ENCODE assay signal across 19 cellular contexts in genomic region chr3:146153429-146153828, GRCh38. TPM values are rescaled to one million over a fixed set of nuclear protein-coding genes. Genes with fewer than 3 reads are reported as not detected.
A peak's percentile ranks its signal among the peaks of the same experiment; 100 is the strongest.
DNase-seq lines count a peak whose midpoint lies in the region; ATAC-seq and TF ChIP-seq lines count a peak whose summit lies in the region.
"Had no signal": no experiment of that assay in that cellular context is flagged by ENCODE, and none has a peak within 500 bp of the region (broad histone marks: within the 10 kb centered on the region; RNA-seq: fewer than 3 reads in every experiment).

No MANE protein-coding gene starts in this region.

- no peak overlapping the region for H3K56ac ChIP-seq in mesendoderm (ENCODE audit: low read length)

- H3K4me2 ChIP-seq in mammary epithelial cell (ENCODE audit: insufficient read depth, low read depth, low read length) (peak overlapping the region; percentile 59), mesendoderm (ENCODE audit: low read length) (no peak overlapping the region), smooth muscle cell (peak overlapping the region; percentile 89)
- H3K4me2 ChIP-seq: SK-N-SH had no signal

- H3K4me1 ChIP-seq in mammary epithelial cell (ENCODE audit: insufficient read depth, low read length) (peaks cover 18% of the 10 kb centered on the region), mesendoderm (ENCODE audit: control insufficient read depth, low read depth, low read length) (no peaks in the 10 kb centered on the region), smooth muscle cell (ENCODE audit: low read depth) (peaks cover 27% of the 10 kb centered on the region)

- no peak overlapping the region for H2BK120ac ChIP-seq in mesendoderm (ENCODE audit: low read depth, low read length)

- no peaks in the 10 kb centered on the region for H3K9me3 ChIP-seq in mammary epithelial cell (replicated peaks; ENCODE audit: insufficient read depth, low read length)
- H3K9me3 ChIP-seq in smooth muscle cell (replicated peaks; ENCODE audit: low read depth) = no peaks in the 10 kb centered on the region
- H3K9me3 ChIP-seq: SK-N-SH had no signal

- peaks cover 6% of the 10 kb centered on the region for H3K79me1 ChIP-seq in mesendoderm (ENCODE audit: low read length)

- H3K36me3 ChIP-seq in mammary epithelial cell (ENCODE audit: insufficient read depth, low read length) (no peaks in the 10 kb centered on the region), mesendoderm (ENCODE audit: control insufficient read depth, insufficient read depth, low read length) (no peaks in the 10 kb centered on the region), smooth muscle cell (ENCODE audit: low read depth) (peaks cover 3% of the 10 kb centered on the region)
- H3K36me3 ChIP-seq: WERI-Rb-1 had no signal

- H3K9me3 Mint-ChIP-seq in Calu3 (ENCODE audit: low read depth, unreplicated experiment) = no peaks in the 10 kb centered on the region
- no peaks in the 10 kb centered on the region for H3K9me3 Mint-ChIP-seq in naive thymus-derived CD8-positive, alpha-beta T cell
- H3K9me3 Mint-ChIP-seq: activated T-helper 2 cell treated with anti-CD3 and anti-CD28 coated beads, Interferon-gamma antibody, Interleukin-2, Interleukin-4, amounts not matched to agents 10 μg/mL and 5 μg/mL and 100 μg/mL, durations not matched to agents 14 hours and 24 hours and 36 hours; H9; neural crest cell had no signal

- no peak overlapping the region for H3K23ac ChIP-seq in mesendoderm (ENCODE audit: low read length)

- H3F3A ChIP-seq in smooth muscle cell (ENCODE audit: low read depth) = peaks cover 10% of the 10 kb centered on the region

- in situ Hi-C loops in mammary epithelial cell (cut with MboI; ENCODE audit: low sequenced_read_pairs in 2 of 2) = loop anchor here in 1 of 2 donors (25.0 kb wide), 1 partner anchor 91 kb away; no protein-coding TSS in a partner anchor

- POLR2A ChIA-PET in naive thymus-derived CD8-positive, alpha-beta T cell (lab: Charles Lee) = no interaction called here

- peak overlapping the region; percentile 68 for H3K18ac ChIP-seq in mesendoderm (ENCODE audit: low read length)

- no peak overlapping the region for H2AK5ac ChIP-seq in mesendoderm (ENCODE audit: low read length)

- H3K9ac ChIP-seq in mammary epithelial cell (ENCODE audit: insufficient read depth, low read length) (no peak overlapping the region), mesendoderm (ENCODE audit: low read length) (no peak overlapping the region), smooth muscle cell (ENCODE audit: low read depth) (no peak overlapping the region)
- H3K9ac ChIP-seq: SK-N-SH had no signal

- H3K4me3 ChIP-seq in mammary epithelial cell (replicated peaks in 1 of 3; ENCODE audit: insufficient read depth in 1 of 3, low read depth in 2 of 3, low read length in 3 of 3) (no peak overlapping the region), mesendoderm (ENCODE audit: low read length) (no peak overlapping the region), smooth muscle cell (no peak overlapping the region)

- CTCF ChIA-PET in Calu3 (lab: Charles Lee) (interaction anchor here (0.7 to 1.4 kb wide), 4 partner anchors 24 to 127 kb away, joined by 3 to 6 read pairs (median 4); no protein-coding TSS in a partner anchor), mammary epithelial cell (lab: Charles Lee; ENCODE audit: low non-redundant PET) (no interaction called here)

- intact Hi-C loops in Calu3 (cut with micrococcal nuclease; ENCODE audit: unreplicated experiment) = no loop called here
- intact Hi-C loops in mammary epithelial cell (cut with micrococcal nuclease) = no loop called here

- peak overlapping the region; percentile 20 for H3K4me3 Mint-ChIP-seq in Calu3 (ENCODE audit: low read depth, unreplicated experiment)
- H3K4me3 Mint-ChIP-seq in naive thymus-derived CD8-positive, alpha-beta T cell = no peak overlapping the region
- H3K4me3 Mint-ChIP-seq: activated naive CD8-positive, alpha-beta T cell; CD4-positive, CD25-positive, alpha-beta regulatory T cell; H9; neural crest cell had no signal

- no peak overlapping the region for H2AFZ ChIP-seq in mammary epithelial cell (ENCODE audit: low read depth, low read length)
- H2AFZ ChIP-seq in smooth muscle cell (ENCODE audit: low read depth) = no peak overlapping the region

- no peak overlapping the region for H4K5ac ChIP-seq in mesendoderm (ENCODE audit: low read length)

- no peaks in the 10 kb centered on the region for H3K27me3 Mint-ChIP-seq in Calu3 (ENCODE audit: unreplicated experiment)
- H3K27me3 Mint-ChIP-seq in naive thymus-derived CD8-positive, alpha-beta T cell = peaks cover 5 to 23% (median 12%) of the 10 kb centered on the region in 5 donors
- H3K27me3 Mint-ChIP-seq: CD4-positive, CD25-positive, alpha-beta regulatory T cell had no signal

- BruUV-seq in Calu3 (replicated peaks; lab: Mats Ljungman, UMichigan) (no TSS peak), mammary epithelial cell (replicated peaks; lab: Mats Ljungman, UMichigan) (no TSS peak)

- no peak overlapping the region for H2BK15ac ChIP-seq in mesendoderm (replicated peaks; ENCODE audit: low read depth)

- 89% methylated on average over 4 of the region's 4 CpGs for WGBS in mammary epithelial cell (ENCODE audit: low coverage, missing lambda C conversion rate)
- WGBS in mesendoderm (ENCODE audit: extremely low coverage, insufficient coverage, low lambda C conversion rate) = no CpG with 5 or more reads among the region's 4 CpGs
- WGBS in smooth muscle cell (ENCODE audit: low lambda C conversion rate) = 82% methylated on average over 4 of the region's 4 CpGs

- no peak overlapping the region for H2BK5ac ChIP-seq in mesendoderm (ENCODE audit: low read length)

- H3K4me1 Mint-ChIP-seq in Calu3 (ENCODE audit: low read depth, unreplicated experiment) = peaks cover 45% of the 10 kb centered on the region
- no peaks in the 10 kb centered on the region for H3K4me1 Mint-ChIP-seq in naive thymus-derived CD8-positive, alpha-beta T cell
- H3K4me1 Mint-ChIP-seq: CD4-positive, CD25-positive, alpha-beta regulatory T cell had no signal

- no peak for TF ChIP-seq CTCF in Calu3 (IDR thresholded peaks at IDR 0.05; ENCODE audit: unreplicated experiment)
- no peak for TF ChIP-seq CTCF in mammary epithelial cell (conservative IDR thresholded peaks at IDR 0.05 in 1 of 2, IDR thresholded peaks at IDR 0.05 in 1 of 2; ENCODE audit: extremely low read depth in 1 of 2, insufficient read depth in 1 of 2, low read depth in 1 of 2, low read length in 2 of 2)
- TF ChIP-seq CTCF in smooth muscle cell (IDR thresholded peaks at IDR 0.05; ENCODE audit: borderline replicate concordance, insufficient read depth, poor library complexity, severe bottlenecking) = no peak

- H3K4ac ChIP-seq in mesendoderm (ENCODE audit: low read depth, low read length) = no peak overlapping the region

- H3K79me2 ChIP-seq in mammary epithelial cell (ENCODE audit: insufficient read depth, low read length) (peaks cover 93% of the 10 kb centered on the region), mesendoderm (ENCODE audit: control insufficient read depth, insufficient read depth, low read length) (peaks cover 25% of the 10 kb centered on the region), smooth muscle cell (ENCODE audit: low read depth) (peaks cover 100% of the 10 kb centered on the region)

- H3K27ac Mint-ChIP-seq in Calu3 (ENCODE audit: unreplicated experiment) = peak overlapping the region; percentile 86
- H3K27ac Mint-ChIP-seq in naive thymus-derived CD8-positive, alpha-beta T cell = no peak overlapping the region
- H3K27ac Mint-ChIP-seq: activated naive CD8-positive, alpha-beta T cell; activated T-helper 2 cell treated with anti-CD3 and anti-CD28 coated beads, Interferon-gamma antibody, Interleukin-2, Interleukin-4, amounts not matched to agents 10 μg/mL and 5 μg/mL and 100 μg/mL, durations not matched to agents 14 hours and 24 hours and 36 hours; CD4-positive, CD25-positive, alpha-beta regulatory T cell had no signal

- dilution Hi-C loops in mammary epithelial cell (cut with HindIII; ENCODE audit: low sequenced_read_pairs) = no loop called here

- H3K27me3 ChIP-seq in mammary epithelial cell (ENCODE audit: insufficient read depth, low read length) = no peaks in the 10 kb centered on the region
- H3K27me3 ChIP-seq in mesendoderm (ENCODE audit: insufficient read depth, low read length, poor library complexity) = no peaks in the 10 kb centered on the region
- H3K27me3 ChIP-seq in smooth muscle cell (ENCODE audit: low read depth) = no peaks in the 10 kb centered on the region

- no peak overlapping the region for H3K27ac ChIP-seq in mammary epithelial cell (ENCODE audit: insufficient read depth, low read depth, low read length)
- H3K27ac ChIP-seq in mesendoderm (ENCODE audit: low read depth, low read length) = no peak overlapping the region
- peak overlapping the region; percentile 90 for H3K27ac ChIP-seq in smooth muscle cell (ENCODE audit: low read depth)
- H3K27ac ChIP-seq: WERI-Rb-1 had no signal

- H4K20me1 ChIP-seq in mammary epithelial cell (ENCODE audit: insufficient read depth, low read length) (no peaks in the 10 kb centered on the region), smooth muscle cell (ENCODE audit: low read depth) (peaks cover 100% of the 10 kb centered on the region)

- H3K36me3 Mint-ChIP-seq in Calu3 (ENCODE audit: insufficient read depth, unreplicated experiment) = peaks cover 35% of the 10 kb centered on the region
- no peaks in the 10 kb centered on the region for H3K36me3 Mint-ChIP-seq in naive thymus-derived CD8-positive, alpha-beta T cell
- H3K36me3 Mint-ChIP-seq: activated naive CD8-positive, alpha-beta T cell; CD4-positive, CD25-positive, alpha-beta regulatory T cell had no signal

- DNase-seq in Calu3 (peak; percentile 18), mammary epithelial cell (no peak), mesendoderm (no peak), smooth muscle cell (lab: John Stamatoyannopoulos, UW; ENCODE audit: unreplicated experiment) (no peak), pons (ENCODE audit: low spot score) (no peak), C1 segment of cervical spinal cord (lab: John Stamatoyannopoulos, UW) (no peak), NCI-H1436 treated with DMSO at 0.1 percent for 48 hours (lab: John Stamatoyannopoulos, UW) (no peak)
- no peak for DNase-seq in naive thymus-derived CD8-positive, alpha-beta T cell
- DNase-seq: CD4-positive, CD25-positive, alpha-beta regulatory T cell; DMS 273 treated with DMSO at 0.1 percent for 48 hours; effector memory CD4-positive, alpha-beta T cell; H9; KBM-7; NCI-H1436; SK-N-SH; WERI-Rb-1 had no signal

- H4K8ac ChIP-seq in mesendoderm (ENCODE audit: low read depth, low read length) = no peak overlapping the region

- ATAC-seq in naive thymus-derived CD8-positive, alpha-beta T cell = no peak

RNA-seq across cellular contexts. Expression of gene PLOD2, which starts 7.6 kb away (rescaled TPM):
- 84.0 and 123 TPM in 2 replicates for total RNA-seq in Calu3 (2022)
- 100 to 1,000 TPM in 1 of 2 donors, 10 to 100 TPM in 1; 42.1 to 112 TPM for total RNA-seq in mammary epithelial cell
- polyA plus RNA-seq in mammary epithelial cell = 19.6 TPM
- polyA minus RNA-seq in mammary epithelial cell = 38.8 TPM
- 29.3 TPM for polyA plus RNA-seq in mesendoderm (2013, experiment 1 of 2)
- polyA plus RNA-seq in mesendoderm (2013, experiment 2 of 2) = 28.9 TPM
- 658 and 786 TPM in 2 replicates for total RNA-seq in smooth muscle cell
- polyA plus RNA-seq in smooth muscle cell = 293 and 372 TPM in 2 replicates
- total RNA-seq in naive thymus-derived CD8-positive, alpha-beta T cell = not detected
- polyA plus RNA-seq in naive thymus-derived CD8-positive, alpha-beta T cell = not detected
- polyA plus RNA-seq: CD4-positive, CD25-positive, alpha-beta regulatory T cell had no signal

Comparison
In these comparisons a context has a peak if more than half of its experiments do, and no peak if none do; other contexts are left out.
1. RNA of gene PLOD2, which starts 7.6 kb away (total RNA-seq): 658 to 786 TPM in smooth muscle cell, 84.0 to 123 TPM in Calu3 and 42.1 to 112 TPM in mammary epithelial cell; not detected in naive thymus-derived CD8-positive, alpha-beta T cell; every median in the first group is over 10 times any median in the second.